ENCODE assay signal across 9 cellular contexts in the genomic region with DNA sequence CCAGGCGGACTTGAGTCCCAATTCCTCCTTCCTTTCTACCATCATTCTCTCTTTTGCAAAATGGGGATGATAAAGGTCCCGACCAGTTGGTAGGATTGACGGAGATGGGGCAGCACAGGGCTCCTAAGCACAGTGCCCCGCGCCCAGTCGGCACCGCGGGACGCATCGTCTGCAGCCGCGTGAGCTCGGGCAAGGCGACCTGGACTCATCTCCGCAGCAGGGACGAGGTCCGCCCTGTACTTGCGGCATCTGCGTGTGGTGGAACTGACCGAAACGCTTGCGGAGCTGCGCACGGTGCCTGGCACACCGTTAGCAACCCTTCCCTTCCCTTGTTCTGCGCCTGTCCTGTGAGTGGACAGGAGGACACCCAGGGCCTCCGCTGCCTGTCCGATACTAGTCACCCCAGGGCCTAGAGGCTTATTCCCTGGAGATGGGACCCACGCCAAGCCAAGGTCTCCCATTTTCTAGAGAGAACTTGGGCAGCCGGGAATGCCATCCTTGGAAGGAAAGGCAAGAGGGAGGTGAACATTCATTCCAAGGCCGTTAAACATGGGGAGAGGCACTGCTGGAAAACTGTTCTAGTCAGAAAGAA.
DNase-seq lines count a peak whose midpoint lies in the region; ATAC-seq and TF ChIP-seq lines count a peak whose summit lies in the region.
"Had no signal": no experiment of that assay in that cellular context is flagged by ENCODE, and none has a peak within 500 bp of the region (broad histone marks: within the 10 kb centered on the region; RNA-seq: fewer than 3 reads in every experiment).

No MANE protein-coding gene starts in this region.

- no peak overlapping the region for H4K8ac ChIP-seq in IMR-90 (ENCODE audit: low read depth in 2 of 2, low read length in 2 of 2)

- ATAC-seq in IMR-90 (ENCODE audit: low read depth) (peak; percentile 13), HG03039 (IDR thresholded peaks at IDR 0.05; ENCODE audit: unreplicated experiment) (no peak), GM18502 (IDR thresholded peaks at IDR 0.05; ENCODE audit: poor library complexity, unreplicated experiment) (no peak)

- no peak overlapping the region for H2BK20ac ChIP-seq in IMR-90 (ENCODE audit: low read depth, low read length)

- H2BK120ac ChIP-seq in IMR-90 (ENCODE audit: low read depth, low read length) = no peak overlapping the region

- H3K14ac ChIP-seq in IMR-90 (replicated peaks; ENCODE audit: low read depth, low read length) = no peak overlapping the region

- H4K20me1 ChIP-seq in BLaER1 treated with 17β-estradiol and CSF1 and Interleukin-3, amounts not matched to agents 10 nM and 100 nM = peaks cover 0 to 6% (median 0%) of the 10 kb centered on the region in 11 experiments; a peak in 1 of 22 replicates
- no peaks in the 10 kb centered on the region for H4K20me1 ChIP-seq in IMR-90 (ENCODE audit: insufficient read depth, low read length)
- H4K20me1 ChIP-seq in neural progenitor cell (ENCODE audit: low read depth) = peaks cover 6% of the 10 kb centered on the region

- WGBS in IMR-90 (ENCODE audit: extremely low coverage in 2 of 2, insufficient read length in 1 of 2), 2 experiments = 24% methylated on average over 21 of the region's 31 CpGs; no CpG with 5 or more reads in 1 of the 2 experiments

- H3K4ac ChIP-seq in IMR-90 (ENCODE audit: low read depth, low read length) = no peak overlapping the region

- TF ChIP-seq RAD21 in IMR-90 (IDR thresholded peaks at IDR 0.05; ENCODE audit: low read length) = no peak

- peaks cover 0 to 7% (median 3%) of the 10 kb centered on the region in 10 experiments; a peak in 2 of 20 replicates for H3K4me1 ChIP-seq in BLaER1 treated with 17β-estradiol and CSF1 and Interleukin-3, amounts not matched to agents 10 nM and 100 nM
- H3K4me1 ChIP-seq in IMR-90 (ENCODE audit: control insufficient read depth, insufficient read depth, low read length) (no peaks in the 10 kb centered on the region), neural progenitor cell (peaks cover 23% of the 10 kb centered on the region)

- dilution Hi-C loops in IMR-90 (cut with HindIII; ENCODE audit: low sequenced_read_pairs, unreplicated experiment) = no loop called here

- peak overlapping the region; percentile 75 for H3K4me3 Mint-ChIP-seq in neural progenitor cell

- H3K23ac ChIP-seq in IMR-90 (ENCODE audit: low read depth, low read length) = no peak overlapping the region; the same call in 1 of the 2 replicates

- H2BK15ac ChIP-seq in IMR-90 (ENCODE audit: low read depth, low read length) = no peak overlapping the region

- peaks cover 26% of the 10 kb centered on the region for H3K27me3 Mint-ChIP-seq in neural progenitor cell (ENCODE audit: insufficient read depth, low read depth)

- no peak for TF ChIP-seq POLR2A in IMR-90 (IDR thresholded peaks at IDR 0.05; ENCODE audit: low read depth, low read length)

- no peak overlapping the region for H2AK5ac ChIP-seq in IMR-90 (ENCODE audit: low read depth, low read length)

- peaks cover 14% of the 10 kb centered on the region for H3K9me3 Mint-ChIP-seq in neural progenitor cell

- peak overlapping the region; percentile 89 for H2AFZ ChIP-seq in IMR-90 (replicated peaks; ENCODE audit: low read length, poor library complexity)
- peak overlapping the region; percentile 96 for H2AFZ ChIP-seq in neural progenitor cell (replicated peaks)

- H3K27me3 ChIP-seq in BLaER1 treated with 17β-estradiol and CSF1 and Interleukin-3, amounts not matched to agents 10 nM and 100 nM = peaks cover 7 to 62% (median 14%) of the 10 kb centered on the region in 11 experiments; a peak in 18 of 22 replicates
- peaks cover 14% of the 10 kb centered on the region for H3K27me3 ChIP-seq in IMR-90 (ENCODE audit: control insufficient read depth, insufficient read depth, low read length)
- H3K27me3 ChIP-seq in neural progenitor cell = peaks cover 27% of the 10 kb centered on the region

- H3F3A ChIP-seq in neural progenitor cell (ENCODE audit: low read depth) = peaks cover 23% of the 10 kb centered on the region

- POLR2A ChIA-PET in IMR-90 (lab: Charles Lee; ENCODE audit: unreplicated experiment) = no interaction called here

- H3K18ac ChIP-seq in IMR-90 (ENCODE audit: low read depth, low read length) = no peak overlapping the region

- peaks cover 20% of the 10 kb centered on the region for H3K4me1 Mint-ChIP-seq in neural progenitor cell

- H2AK9ac ChIP-seq in IMR-90 (replicated peaks; ENCODE audit: low read depth, low read length, poor library complexity) = no peak overlapping the region

- no peaks in the 10 kb centered on the region for H3K9me1 ChIP-seq in IMR-90 (ENCODE audit: insufficient read depth, low read length)

- no peak overlapping the region for H3K27ac ChIP-seq in BLaER1 treated with 17β-estradiol and CSF1 and Interleukin-3, amounts not matched to agents 10 nM and 100 nM
- H3K27ac ChIP-seq in IMR-90 (ENCODE audit: insufficient read depth, low read length) (no peak overlapping the region), neural progenitor cell (no peak overlapping the region)

- no peak for TF ChIP-seq CTCF in IMR-90 (conservative IDR thresholded peaks at IDR 0.05; ENCODE audit: low read depth, low read length)
- TF ChIP-seq CTCF in fibroblast of mammary gland (conservative IDR thresholded peaks at IDR 0.05; ENCODE audit: control insufficient read depth, insufficient read depth, low read depth, low read length) = no peak
- TF ChIP-seq CTCF in neural progenitor cell (IDR thresholded peaks at IDR 0.05) = no peak

- no peaks in the 10 kb centered on the region for H3K36me3 ChIP-seq in BLaER1 treated with 17β-estradiol and CSF1 and Interleukin-3, amounts not matched to agents 10 nM and 100 nM
- H3K36me3 ChIP-seq in IMR-90 (ENCODE audit: control insufficient read depth, insufficient read depth, low read length) (no peaks in the 10 kb centered on the region), neural progenitor cell (no peaks in the 10 kb centered on the region)

- peak overlapping the region in 8 of 10 experiments; percentile 44 to 61 (median 52); a peak in 14 of 20 replicates for H3K4me3 ChIP-seq in BLaER1 treated with 17β-estradiol and CSF1 and Interleukin-3, amounts not matched to agents 10 nM and 100 nM
- H3K4me3 ChIP-seq in IMR-90 (ENCODE audit: insufficient read depth, low read depth, low read length) = peak overlapping the region; percentile 31
- peak overlapping the region; percentile 41 for H3K4me3 ChIP-seq in fibroblast of mammary gland (ENCODE audit: control insufficient read depth, low read depth, low read length)
- H3K4me3 ChIP-seq in neural progenitor cell = peak overlapping the region; percentile 57

- CTCF ChIA-PET in IMR-90 (lab: Yijun Ruan, JAX) = interaction anchor here (0.6 to 2.4 kb wide), 8 partner anchors 16 to 951 kb away, joined by 3 to 31 read pairs (median 6); no protein-coding TSS in a partner anchor

- no peak overlapping the region for H4K91ac ChIP-seq in IMR-90 (ENCODE audit: insufficient read depth, low read depth, low read length)

- no peak overlapping the region for H2BK5ac ChIP-seq in IMR-90 (ENCODE audit: low read depth, low read length, poor library complexity, severe bottlenecking)

- no peak overlapping the region for H4K5ac ChIP-seq in IMR-90 (ENCODE audit: low read depth, low read length)

- BruUV-seq in IMR-90 (replicated peaks; lab: Mats Ljungman, UMichigan) = no TSS peak

- peaks cover 23 to 37% (median 30%) of the 10 kb centered on the region in 11 experiments for H3K9me3 ChIP-seq in BLaER1 treated with 17β-estradiol and CSF1 and Interleukin-3, amounts not matched to agents 10 nM and 100 nM (replicated peaks in 1 of 11)
- H3K9me3 ChIP-seq in IMR-90 (ENCODE audit: control insufficient read depth, insufficient read depth, low read length) (no peaks in the 10 kb centered on the region), neural progenitor cell (ENCODE audit: low read depth) (no peaks in the 10 kb centered on the region)

- H3K9ac ChIP-seq in BLaER1 treated with 17β-estradiol and CSF1 and Interleukin-3, amounts not matched to agents 10 nM and 100 nM = peak overlapping the region in 2 of 11 experiments; percentile 44 to 56; a peak in 3 of 22 replicates
- H3K9ac ChIP-seq in IMR-90 (ENCODE audit: low read depth, low read length) = no peak overlapping the region
- H3K9ac ChIP-seq in neural progenitor cell = no peak overlapping the region

- no peak overlapping the region for H3K56ac ChIP-seq in IMR-90 (ENCODE audit: extremely low read depth, insufficient read depth, low read length)

- DNase-seq in IMR-90 (no peak), fibroblast of mammary gland (ENCODE audit: low read depth) (no peak), neural progenitor cell (ENCODE audit: low spot score) (peak; percentile 60), DMS79 treated with DMSO at 0.1 percent for 48 hours (lab: John Stamatoyannopoulos, UW) (no peak), AG20443 (ENCODE audit: low spot score) (no peak)
- DNase-seq: NCI-H69 had no signal

- no peaks in the 10 kb centered on the region for H3K79me1 ChIP-seq in IMR-90 (ENCODE audit: low read depth in 1 of 2, low read length in 2 of 2)

- in situ Hi-C loops in IMR-90 (cut with MboI; ENCODE audit: low sequenced_read_pairs) = loop anchor here (5.0 kb wide), 2 partner anchors 783 to 948 kb away; no protein-coding TSS in a partner anchor

- H3K4me2 ChIP-seq in BLaER1 treated with 17β-estradiol and CSF1 and Interleukin-3, amounts not matched to agents 10 nM and 100 nM = peak overlapping the region; percentile 55 to 78 (median 68); a peak in 20 of 22 replicates
- H3K4me2 ChIP-seq in IMR-90 (ENCODE audit: low read depth, low read length) = peak overlapping the region; percentile 68
- peak overlapping the region; percentile 97 for H3K4me2 ChIP-seq in neural progenitor cell

- H3K79me2 ChIP-seq in neural progenitor cell (ENCODE audit: low read depth) = no peaks in the 10 kb centered on the region

- H3K27ac Mint-ChIP-seq in neural progenitor cell = no peak overlapping the region

- intact Hi-C loops in IMR-90 (cut with micrococcal nuclease) = loop anchor here (1.0 to 10.0 kb wide), 5 partner anchors 785 to 1615 kb away; partner anchors contain the start of gene DMBT1

- H3K36me3 Mint-ChIP-seq in neural progenitor cell = no peaks in the 10 kb centered on the region

TF ChIP-seq in IMR-90, 13 proteins besides CTCF, POLR2A, EP300 and RAD21 (continues in another document):
- TF ChIP-seq CHD1 (IDR thresholded peaks at IDR 0.05; ENCODE audit: low read depth, low read length) (no peak), BHLHE40 (IDR thresholded peaks at IDR 0.05; ENCODE audit: low read depth, low read length) (no peak), MXI1 (IDR thresholded peaks at IDR 0.05; ENCODE audit: borderline replicate concordance, low read depth, low read length) (no peak), NFE2L2 (IDR thresholded peaks at IDR 0.05; ENCODE audit: low read depth, low read length) (no peak), FOS (IDR thresholded peaks at IDR 0.05; ENCODE audit: low read depth, low read length) (no peak), CEBPB (IDR thresholded peaks at IDR 0.05; ENCODE audit: low read depth, low read length) (no peak), RCOR1 (IDR thresholded peaks at IDR 0.05; ENCODE audit: insufficient replicate concordance, low read length) (no peak), SMC3 (IDR thresholded peaks at IDR 0.05; ENCODE audit: low read depth, low read length) (no peak), RFX5 (IDR thresholded peaks at IDR 0.05; ENCODE audit: low read depth, low read length) (no peak)
